In the genomic region with DNA sequence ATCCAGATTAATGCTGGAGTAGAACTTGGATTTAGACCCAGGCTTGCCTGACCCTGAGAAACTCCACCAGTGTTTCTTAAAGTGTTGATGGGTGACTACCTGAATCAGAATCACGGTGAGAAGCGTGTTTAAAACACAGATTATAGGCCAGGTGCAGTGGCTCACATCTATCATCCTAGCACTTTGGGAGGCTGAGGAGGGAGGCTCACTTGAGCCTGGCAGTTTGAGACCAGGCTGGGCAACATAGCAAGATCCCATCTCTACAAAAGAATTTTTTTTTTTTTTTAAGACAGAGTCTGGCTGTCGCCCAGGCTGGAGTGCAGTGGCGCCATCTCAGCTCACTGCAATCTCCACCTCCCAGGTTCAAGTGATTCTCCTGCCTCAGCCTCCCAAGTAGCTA, we compare ENCODE assay signal across 8 cellular contexts. TPM values are rescaled to one million over a fixed set of nuclear protein-coding genes. Genes with fewer than 3 reads are reported as not detected.
"Had no signal": no experiment of that assay in that cellular context is flagged by ENCODE, and none has a peak within 500 bp of the region (broad histone marks: within the 10 kb centered on the region; RNA-seq: fewer than 3 reads in every experiment).

No MANE protein-coding gene starts in this region.

- H3K9me3 ChIP-seq: HAP-1 had no signal

- FAIRE-seq: HTR-8/SVneo had no signal

- H3K27ac ChIP-seq: GM23248 had no signal

- H3K4me1 ChIP-seq: HAP-1 had no signal

- ATAC-seq: HCT116 had no signal

- H3K27ac Mint-ChIP-seq: IgD-negative memory B cell had no signal

- DNase-seq: GM23248, GOT3, H7, KG1 had no signal

- H3K4me3 Mint-ChIP-seq: IgD-negative memory B cell had no signal

- H3K36me3 ChIP-seq: HAP-1 had no signal

- H3K9ac ChIP-seq: GM23248 had no signal

- H2AFZ ChIP-seq: GM23248 had no signal

- H3K36me3 Mint-ChIP-seq: IgD-negative memory B cell had no signal

- H3K9me3 Mint-ChIP-seq: IgD-negative memory B cell had no signal

- H3K4me3 ChIP-seq: GM23248, HAP-1 had no signal

RNA-seq across cellular contexts. Expression of a gene that starts 56.3 kb away (rescaled TPM):
- polyA plus RNA-seq: IgD-negative memory B cell had no signal
